Comparison of ENCODE assay signal across 12 cellular contexts in genomic region chr1:20725189-20726106, GRCh38. TPM values are rescaled to one million over a fixed set of nuclear protein-coding genes. Genes with fewer than 3 reads are reported as not detected.
A peak's percentile ranks its signal among the peaks of the same experiment; 100 is the strongest.
DNase-seq lines count a peak whose midpoint lies in the region; TF ChIP-seq lines count a peak whose summit lies in the region.
"Had no signal": no experiment of that assay in that cellular context is flagged by ENCODE, and none has a peak within 500 bp of the region (broad histone marks: within the 10 kb centered on the region; RNA-seq: fewer than 3 reads in every experiment).

No MANE protein-coding gene starts in this region.

- peaks cover 22% of the 10 kb centered on the region for H3K27me3 Mint-ChIP-seq in activated CD4-positive, alpha-beta memory T cell treated with anti-CD3 and anti-CD28 coated beads, Interleukin-2, amount 10 ng/mL, durations not matched to agents 7 days and 5 days

- H3K27ac ChIP-seq in AG04450 (ENCODE audit: low read depth, low read length) = no peak overlapping the region
- H3K27ac ChIP-seq: skin epidermis had no signal

- peaks cover 8% of the 10 kb centered on the region; the same call in 1 of the 2 replicates for H3K9me3 ChIP-seq in AG04450 (ENCODE audit: control insufficient read depth, insufficient read depth, low read length)

- TF ChIP-seq CTCF in AG04450 (IDR thresholded peaks at IDR 0.05; ENCODE audit: low read depth, low read length) = no peak
- no peak for TF ChIP-seq CTCF in GM10248 (IDR thresholded peaks at IDR 0.05; ENCODE audit: control extremely low read depth, extremely low read depth, low read depth, missing control alignments)

- H3K9me3 Mint-ChIP-seq in activated CD4-positive, alpha-beta memory T cell treated with anti-CD3 and anti-CD28 coated beads, Interleukin-2, amount 10 ng/mL, durations not matched to agents 7 days and 5 days = no peaks in the 10 kb centered on the region
- H3K9me3 Mint-ChIP-seq: CD8-positive, alpha-beta T cell had no signal

- no peak overlapping the region for H3K4me3 Mint-ChIP-seq in activated CD4-positive, alpha-beta memory T cell treated with anti-CD3 and anti-CD28 coated beads, Interleukin-2, amount 10 ng/mL, durations not matched to agents 7 days and 5 days
- H3K4me3 Mint-ChIP-seq: CD8-positive, alpha-beta T cell had no signal

- no peak overlapping the region for H3K27ac Mint-ChIP-seq in activated CD4-positive, alpha-beta memory T cell treated with anti-CD3 and anti-CD28 coated beads, Interleukin-2, amount 10 ng/mL, durations not matched to agents 7 days and 5 days
- H3K27ac Mint-ChIP-seq: CD8-positive, alpha-beta T cell had no signal

- no peaks in the 10 kb centered on the region for H3K27me3 ChIP-seq in AG04450 (ENCODE audit: control insufficient read depth, insufficient read depth, low read length)

- CTCF ChIA-PET in AG04450 (lab: Charles Lee) = interaction anchor here (0.9 kb wide), 1 partner anchor 29 kb away, joined by 3 read pairs; no protein-coding TSS in a partner anchor
- CTCF ChIA-PET in activated CD4-positive, alpha-beta memory T cell treated with anti-CD3 and anti-CD28 coated beads, Interleukin-2, amount 10 ng/mL, durations not matched to agents 7 days and 5 days (lab: Charles Lee) = no interaction called here
- CTCF ChIA-PET in HEK293T (lab: Yijun Ruan, JAX) = interaction anchor here (0.8 kb wide), 1 partner anchor 9 kb away, joined by 3 read pairs; no protein-coding TSS in a partner anchor
- CTCF ChIA-PET in GM10248 (lab: Yijun Ruan, JAX) = interaction anchor here (1.3 kb wide), 1 partner anchor 470 kb away, joined by 4 read pairs; no protein-coding TSS in a partner anchor

- no peaks in the 10 kb centered on the region for H3K36me3 Mint-ChIP-seq in activated CD4-positive, alpha-beta memory T cell treated with anti-CD3 and anti-CD28 coated beads, Interleukin-2, amount 10 ng/mL, durations not matched to agents 7 days and 5 days (ENCODE audit: low read depth)
- H3K36me3 Mint-ChIP-seq: CD8-positive, alpha-beta T cell had no signal

- peaks cover 3% of the 10 kb centered on the region for H3K4me1 Mint-ChIP-seq in activated CD4-positive, alpha-beta memory T cell treated with anti-CD3 and anti-CD28 coated beads, Interleukin-2, amount 10 ng/mL, durations not matched to agents 7 days and 5 days

- POLR2A ChIA-PET in AG04450 (lab: Yijun Ruan, JAX) (interaction anchor here (0.6 to 0.8 kb wide), 2 partner anchors 29 to 335 kb away, joined by 4 to 8 read pairs; no protein-coding TSS in a partner anchor), HEK293T (lab: Yijun Ruan, JAX) (no interaction called here), GM10248 (lab: Yijun Ruan, JAX) (no interaction called here)
- POLR2A ChIA-PET in activated CD4-positive, alpha-beta memory T cell treated with anti-CD3 and anti-CD28 coated beads, Interleukin-2, amount 10 ng/mL, durations not matched to agents 7 days and 5 days (lab: Charles Lee) = no interaction called here

- DNase-seq in AG04450 (ENCODE audit: low read depth, low spot score) = peak; percentile 26
- DNase-seq in HK-2 (ENCODE audit: unreplicated experiment) = peak; percentile 77
- DNase-seq in activated CD4-positive, alpha-beta memory T cell treated with anti-CD3 and anti-CD28 coated beads, Interleukin-2, amount 10 ng/mL, durations not matched to agents 7 days and 5 days = peak; percentile 14
- DNase-seq in hepatic stellate cell (ENCODE audit: low spot score) = peak; percentile 59
- DNase-seq in HEK293T (ENCODE audit: extremely low spot score) = no peak
- DNase-seq in epidermal melanocyte (ENCODE audit: insufficient read length, low spot score) = no peak
- no peak for DNase-seq in NOMO-1 (lab: John Stamatoyannopoulos, UW; ENCODE audit: unreplicated experiment in 2 of 2)
- DNase-seq in GM10248 (ENCODE audit: extremely low spot score) = no peak
- DNase-seq: effector CD4-positive, alpha-beta T cell had no signal

- no peak overlapping the region for H3K4me3 ChIP-seq in AG04450 (ENCODE audit: low read depth, low read length)
- H3K4me3 ChIP-seq: skin epidermis had no signal

TF ChIP-seq in HEK293T, 16 proteins besides CTCF, POLR2A, EP300 and RAD21:
- TF ChIP-seq ZNF384 (IDR thresholded peaks at IDR 0.05) (no peak), ARNT (IDR thresholded peaks at IDR 0.05) (no peak), TARDBP (IDR thresholded peaks at IDR 0.05) (no peak), LEF1 (IDR thresholded peaks at IDR 0.05; ENCODE audit: borderline replicate concordance) (no peak), BHLHE40 (IDR thresholded peaks at IDR 0.05; ENCODE audit: borderline replicate concordance) (no peak), SUZ12 (IDR thresholded peaks at IDR 0.05) (no peak), NFRKB (IDR thresholded peaks at IDR 0.05) (no peak), FOXA1 (IDR thresholded peaks at IDR 0.05) (no peak), PKNOX1 (IDR thresholded peaks at IDR 0.05) (no peak), ELF4 (IDR thresholded peaks at IDR 0.05) (no peak), CTBP1 (IDR thresholded peaks at IDR 0.05; ENCODE audit: borderline replicate concordance) (no peak), FOXK2 (IDR thresholded peaks at IDR 0.05) (no peak), FOXM1 (IDR thresholded peaks at IDR 0.05; ENCODE audit: borderline replicate concordance) (no peak), SP1 (IDR thresholded peaks at IDR 0.05) (no peak)
TF ChIP-seq in HEK293T: peak in this region for 0.

RNA-seq across cellular contexts. Expression of gene SH2D5, which starts 7.1 kb away (rescaled TPM):
- polyA plus RNA-seq in AG04450 (2011; rRNA removed) = 4.9 and 6.5 TPM in 2 replicates
- polyA minus RNA-seq in AG04450 (2011; rRNA and poly(A)+ RNA removed) = 3.5 and 5.3 TPM in 2 replicates
- total RNA-seq in activated CD4-positive, alpha-beta memory T cell treated with anti-CD3 and anti-CD28 coated beads, Interleukin-2, amount 10 ng/mL, durations not matched to agents 7 days and 5 days = under 1 TPM in 1 of 2 experiments, not detected in 1; 0.23 TPM
- total RNA-seq: CD8-positive, alpha-beta T cell had no signal
- polyA plus RNA-seq: liver had no signal

RNA-seq across cellular contexts. Expression of gene KIF17, which starts 7.6 kb away (rescaled TPM):
- 2.7 and 2.8 TPM in 2 replicates for polyA plus RNA-seq in AG04450 (2011; rRNA removed)
- 3.1 and 3.6 TPM in 2 replicates for polyA minus RNA-seq in AG04450 (2011; rRNA and poly(A)+ RNA removed)
- not detected for total RNA-seq in activated CD4-positive, alpha-beta memory T cell treated with anti-CD3 and anti-CD28 coated beads, Interleukin-2, amount 10 ng/mL, durations not matched to agents 7 days and 5 days
- total RNA-seq: CD8-positive, alpha-beta T cell had no signal

Comparison
In these comparisons a context has a peak if more than half of its experiments do, and no peak if none do; other contexts are left out.
1. DNase-seq: peak in AG04450 (single experiment), HK-2 (single experiment), activated CD4-positive, alpha-beta memory T cell treated with anti-CD3 and anti-CD28 coated beads, Interleukin-2, amount 10 ng/mL, durations not matched to agents 7 days and 5 days (single experiment) and hepatic stellate cell (single experiment); none in HEK293T (single experiment), epidermal melanocyte (single experiment), NOMO-1 (0 of 2) and GM10248 (single experiment).